ENCODE assay signal across 11 cellular contexts in the genomic region with DNA sequence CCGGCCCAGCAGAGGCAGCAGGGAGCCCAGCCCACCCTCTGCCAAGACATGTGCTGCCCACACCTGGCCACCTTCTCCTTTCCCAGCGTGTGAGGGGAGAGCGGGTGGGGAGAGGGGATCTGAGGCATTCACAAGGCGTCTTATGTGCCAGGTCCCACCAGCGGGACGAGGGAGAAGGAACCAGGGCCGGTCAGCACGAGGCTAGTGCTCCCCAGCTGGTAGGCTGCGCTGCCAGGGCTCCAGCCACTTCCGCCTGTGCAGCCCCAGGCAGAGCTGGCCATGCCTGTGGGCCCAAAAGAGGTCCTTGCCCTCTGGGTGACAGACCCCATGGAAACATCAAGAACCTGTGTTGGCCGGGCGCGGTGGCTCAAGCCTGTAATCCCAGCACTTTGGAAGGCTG. TPM values are rescaled to one million over a fixed set of nuclear protein-coding genes. Genes with fewer than 3 reads are reported as not detected.
"Had no signal": no experiment of that assay in that cellular context is flagged by ENCODE, and none has a peak within 500 bp of the region (broad histone marks: within the 10 kb centered on the region; RNA-seq: fewer than 3 reads in every experiment).

No MANE protein-coding gene starts in this region.

- H3K9me3 Mint-ChIP-seq: HFFc6 had no signal

- DNase-seq: GM23248, GOT3, HFFc6, KG1 had no signal

- H2AFZ ChIP-seq: GM23248 had no signal

- H3K36me3 ChIP-seq: HAP-1 had no signal

- H3K9ac ChIP-seq: GM23248 had no signal

- ATAC-seq: HCT116, HepG2, K562 had no signal

- H3K4me3 Mint-ChIP-seq: HFFc6 had no signal

- H3K27ac Mint-ChIP-seq: HFFc6 had no signal

- H3K4me3 ChIP-seq: GM23248, HAP-1, K562 had no signal

- H3K9me3 ChIP-seq: HAP-1 had no signal

- H3K27ac ChIP-seq: GM23248, HL-60 had no signal

RNA-seq across cellular contexts. Expression of a gene that starts 5.9 kb away (rescaled TPM):
- total RNA-seq: GM23248, H4, HepG2 had no signal
- polyA plus RNA-seq: HepG2 had no signal

RNA-seq across cellular contexts. Expression of a gene that starts 31.0 kb away (rescaled TPM):
- total RNA-seq: GM23248, H4, HepG2, HT1080 had no signal
- polyA plus RNA-seq: GM23248, HepG2 had no signal

RNA-seq across cellular contexts. Expression of a gene that starts 54.5 kb away (rescaled TPM):
- total RNA-seq: GM23248, HepG2, HT1080, K562 had no signal
- polyA plus RNA-seq: K562 had no signal

RNA-seq across cellular contexts. Expression of a gene that starts 54.6 kb away (rescaled TPM):
- total RNA-seq: K562 had no signal
- polyA plus RNA-seq: K562 had no signal
